In genomic region chr6:167898673-167899311, GRCh38 we compare ENCODE assay signal across 8 cellular contexts.
DNase-seq lines count a peak whose midpoint lies in the region; ATAC-seq and TF ChIP-seq lines count a peak whose summit lies in the region.

No MANE protein-coding gene starts in this region.

- no peaks in the 10 kb centered on the region for H3K4me1 Mint-ChIP-seq in HFFc6 (ENCODE audit: low read depth)
- H3K4me1 Mint-ChIP-seq in chondrocyte (ENCODE audit: low read depth) = no peaks in the 10 kb centered on the region
- no peaks in the 10 kb centered on the region for H3K4me1 Mint-ChIP-seq in memory B cell
- H3K4me1 Mint-ChIP-seq in activated T-cell treated with anti-CD3 and anti-CD28 coated beads, Interleukin-2, amount 50 U/mL, for 4 hours (ENCODE audit: low read depth) = no peaks in the 10 kb centered on the region

- H3K4me3 Mint-ChIP-seq in HFFc6 (no peak overlapping the region), chondrocyte (ENCODE audit: unreplicated experiment) (no peak overlapping the region), memory B cell (no peak overlapping the region)
- no peak overlapping the region for H3K4me3 Mint-ChIP-seq in activated T-cell treated with anti-CD3 and anti-CD28 coated beads, Interleukin-2, amount 50 U/mL, for 4 hours

- TF ChIP-seq CTCF in HFFc6 (IDR thresholded peaks at IDR 0.05) = peak; percentile 89
- peak; percentile 97 for TF ChIP-seq CTCF in chondrocyte (IDR thresholded peaks at IDR 0.05)

- peak; percentile 54 for DNase-seq in DMS53 (lab: John Stamatoyannopoulos, UW)
- DNase-seq in HFFc6 = peak; percentile 50
- DNase-seq in NCI-H748 treated with DMSO at 0.1 percent for 48 hours (lab: John Stamatoyannopoulos, UW) = peak; percentile 42
- DNase-seq in chondrocyte (ENCODE audit: low spot score) = no peak
- DNase-seq in memory B cell (ENCODE audit: low spot score in 2 of 2) = no peak
- no peak for DNase-seq in ureter (ENCODE audit: low spot score)
- no peak for DNase-seq in activated T-cell treated with anti-CD3 and anti-CD28 coated beads, Interleukin-2, amount 50 U/mL, for 4 hours

- H3K36me3 Mint-ChIP-seq in HFFc6 (ENCODE audit: low read depth) (no peaks in the 10 kb centered on the region), chondrocyte (ENCODE audit: low read depth) (peaks cover 5% of the 10 kb centered on the region), memory B cell (peaks cover 8% of the 10 kb centered on the region)
- no peaks in the 10 kb centered on the region for H3K36me3 Mint-ChIP-seq in activated T-cell treated with anti-CD3 and anti-CD28 coated beads, Interleukin-2, amount 50 U/mL, for 4 hours (ENCODE audit: insufficient read depth)

- peak; percentile 37 for ATAC-seq in memory B cell (ENCODE audit: low read depth)
- ATAC-seq in HG03439 (IDR thresholded peaks at IDR 0.05; ENCODE audit: unreplicated experiment) = no peak
- ATAC-seq in activated T-cell treated with anti-CD3 and anti-CD28 coated beads, Interleukin-2, amount 50 U/mL, for 4 hours = no peak

- H3K27ac Mint-ChIP-seq in HFFc6 = no peak overlapping the region
- no peak overlapping the region for H3K27ac Mint-ChIP-seq in chondrocyte (ENCODE audit: unreplicated experiment)
- no peak overlapping the region for H3K27ac Mint-ChIP-seq in memory B cell

- H3K9me3 Mint-ChIP-seq in HFFc6 (no peaks in the 10 kb centered on the region), chondrocyte (ENCODE audit: low read depth) (no peaks in the 10 kb centered on the region), memory B cell (no peaks in the 10 kb centered on the region)
- H3K9me3 Mint-ChIP-seq in activated T-cell treated with anti-CD3 and anti-CD28 coated beads, Interleukin-2, amount 50 U/mL, for 4 hours = no peaks in the 10 kb centered on the region

- H3K27me3 Mint-ChIP-seq in HFFc6 (ENCODE audit: insufficient read depth) (no peaks in the 10 kb centered on the region), chondrocyte (ENCODE audit: low read depth) (no peaks in the 10 kb centered on the region), memory B cell (no peaks in the 10 kb centered on the region)
- no peaks in the 10 kb centered on the region for H3K27me3 Mint-ChIP-seq in activated T-cell treated with anti-CD3 and anti-CD28 coated beads, Interleukin-2, amount 50 U/mL, for 4 hours (ENCODE audit: low read depth)

Comparison
In these comparisons a context has a peak if more than half of its experiments do, and no peak if none do; other contexts are left out.
1. DNase-seq: peak in DMS53 (single experiment), HFFc6 (single experiment) and NCI-H748 treated with DMSO at 0.1 percent for 48 hours (single experiment); none in chondrocyte (single experiment), memory B cell (0 of 2), ureter (single experiment) and activated T-cell treated with anti-CD3 and anti-CD28 coated beads, Interleukin-2, amount 50 U/mL, for 4 hours (single experiment).